In the genomic region with DNA sequence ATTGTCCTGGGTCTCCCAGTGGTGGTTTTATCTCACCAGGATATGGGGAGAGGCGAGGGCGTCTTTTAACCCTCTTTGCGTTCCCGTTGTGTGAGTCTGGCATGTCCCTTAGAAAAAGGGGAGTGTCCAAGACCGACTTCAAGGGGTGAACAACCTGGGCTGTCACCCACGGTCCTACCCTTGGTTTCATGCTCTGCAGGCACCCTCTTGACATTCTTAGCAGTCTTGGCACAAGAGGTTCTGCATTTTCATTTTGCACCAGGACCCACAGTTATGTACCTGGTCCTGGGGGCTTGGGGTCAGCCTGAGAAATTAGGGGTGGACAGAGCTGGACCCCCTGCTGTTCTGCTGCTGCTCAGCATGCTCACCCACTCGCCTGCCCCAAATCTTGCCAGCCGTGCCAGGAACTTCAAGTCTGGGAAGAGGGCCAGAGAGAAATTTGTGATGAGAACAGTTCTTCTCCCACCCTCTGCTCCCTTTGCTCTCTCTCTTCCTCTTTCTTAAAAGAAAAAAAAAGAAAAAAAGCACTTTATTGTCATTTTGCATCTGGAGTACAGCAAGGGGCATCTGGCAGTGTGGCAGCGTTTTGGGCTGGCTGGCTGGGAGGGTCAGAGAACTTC, we compare ENCODE assay signal across 1 cellular context.
TF ChIP-seq lines count a peak whose summit lies in the region.

No MANE protein-coding gene starts in this region.

TF ChIP-seq in IMR-90, 13 proteins besides CTCF, POLR2A, EP300 and RAD21 (continued from another document):
- TF ChIP-seq, protein P1, sequence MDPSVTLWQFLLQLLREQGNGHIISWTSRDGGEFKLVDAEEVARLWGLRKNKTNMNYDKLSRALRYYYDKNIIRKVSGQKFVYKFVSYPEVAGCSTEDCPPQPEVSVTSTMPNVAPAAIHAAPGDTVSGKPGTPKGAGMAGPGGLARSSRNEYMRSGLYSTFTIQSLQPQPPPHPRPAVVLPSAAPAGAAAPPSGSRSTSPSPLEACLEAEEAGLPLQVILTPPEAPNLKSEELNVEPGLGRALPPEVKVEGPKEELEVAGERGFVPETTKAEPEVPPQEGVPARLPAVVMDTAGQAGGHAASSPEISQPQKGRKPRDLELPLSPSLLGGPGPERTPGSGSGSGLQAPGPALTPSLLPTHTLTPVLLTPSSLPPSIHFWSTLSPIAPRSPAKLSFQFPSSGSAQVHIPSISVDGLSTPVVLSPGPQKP (IDR thresholded peaks at IDR 0.05; ENCODE audit: borderline replicate concordance, low read depth, low read length): no peak
- TF ChIP-seq CHD1 (IDR thresholded peaks at IDR 0.05; ENCODE audit: low read depth, low read length) (no peak), RCOR1 (IDR thresholded peaks at IDR 0.05; ENCODE audit: insufficient replicate concordance, low read length) (no peak), CEBPB (IDR thresholded peaks at IDR 0.05; ENCODE audit: low read depth, low read length) (no peak), MAZ (IDR thresholded peaks at IDR 0.05; ENCODE audit: borderline replicate concordance, low read depth, low read length) (no peak), RFX5 (IDR thresholded peaks at IDR 0.05; ENCODE audit: low read depth, low read length) (no peak), NFE2L2 (IDR thresholded peaks at IDR 0.05; ENCODE audit: low read depth, low read length) (no peak), MXI1 (IDR thresholded peaks at IDR 0.05; ENCODE audit: borderline replicate concordance, low read depth, low read length) (no peak)
- TF ChIP-seq, protein P2, sequence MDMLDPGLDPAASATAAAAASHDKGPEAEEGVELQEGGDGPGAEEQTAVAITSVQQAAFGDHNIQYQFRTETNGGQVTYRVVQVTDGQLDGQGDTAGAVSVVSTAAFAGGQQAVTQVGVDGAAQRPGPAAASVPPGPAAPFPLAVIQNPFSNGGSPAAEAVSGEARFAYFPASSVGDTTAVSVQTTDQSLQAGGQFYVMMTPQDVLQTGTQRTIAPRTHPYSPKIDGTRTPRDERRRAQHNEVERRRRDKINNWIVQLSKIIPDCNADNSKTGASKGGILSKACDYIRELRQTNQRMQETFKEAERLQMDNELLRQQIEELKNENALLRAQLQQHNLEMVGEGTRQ (IDR thresholded peaks at IDR 0.05; ENCODE audit: low read depth, low read length): no peak
TF ChIP-seq in IMR-90: peak in this region for 0.
